ENCODE assay signal across 8 cellular contexts in the genomic region with DNA sequence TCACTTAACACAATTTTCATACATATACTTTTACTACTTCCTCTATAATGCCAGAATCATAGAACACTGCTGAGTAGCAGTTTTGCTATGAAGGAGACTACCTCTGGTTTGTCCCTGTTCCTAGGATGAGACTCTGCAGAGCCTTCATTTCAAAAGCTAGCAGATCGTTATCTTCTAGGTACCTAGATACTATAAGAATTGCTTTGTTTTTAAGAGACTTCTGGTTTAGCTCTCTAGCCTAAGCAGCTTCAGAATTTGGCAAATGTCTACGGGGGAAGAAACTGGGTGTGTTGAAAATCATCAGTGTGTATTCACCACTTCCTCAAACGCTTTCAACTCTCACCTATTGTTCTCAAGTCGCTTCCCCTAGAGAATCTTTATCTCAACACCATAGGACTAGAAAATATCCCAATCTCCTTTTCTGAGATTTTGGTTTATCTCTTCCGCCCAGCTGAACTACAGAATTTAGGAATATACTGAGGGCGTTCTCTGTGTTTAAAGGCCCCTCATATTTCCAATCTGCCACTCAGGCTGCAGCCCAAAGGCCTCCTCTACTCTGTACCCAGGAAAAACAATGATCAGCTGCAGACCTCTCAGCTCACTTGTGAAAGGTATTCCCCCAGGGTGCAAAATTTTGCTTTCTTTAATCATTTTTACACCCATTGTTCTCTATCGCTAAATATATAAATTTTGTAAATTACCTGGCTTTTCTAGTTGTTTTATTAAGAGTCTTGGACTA. TPM values are rescaled to one million over a fixed set of nuclear protein-coding genes. Genes with fewer than 3 reads are reported as not detected.
DNase-seq lines count a peak whose midpoint lies in the region; ATAC-seq and FAIRE-seq lines count a peak whose summit lies in the region.
"Had no signal": no experiment of that assay in that cellular context is flagged by ENCODE, and none has a peak within 500 bp of the region (broad histone marks: within the 10 kb centered on the region; RNA-seq: fewer than 3 reads in every experiment).

No MANE protein-coding gene starts in this region.

- H4K91ac ChIP-seq in neuronal stem cell (ENCODE audit: low read depth, low read length, poor library complexity), result no peak overlapping the region

- FAIRE-seq in GM19239 (lab: Jason Lieb, UNC), result peak; percentile 86

- H3K9me3 ChIP-seq in neuronal stem cell (replicated peaks in 1 of 2; ENCODE audit: control insufficient read depth in 2 of 2, insufficient read depth in 1 of 2, low read depth in 1 of 2, low read length in 2 of 2), result peaks cover 14 to 49% of the 10 kb centered on the region in 2 donors
- H3K9me3 ChIP-seq: SJSA1 had no signal

- H3K4ac ChIP-seq in neuronal stem cell (ENCODE audit: low read length), result no peak overlapping the region

- no peaks in the 10 kb centered on the region for H3K27me3 ChIP-seq in neuronal stem cell (ENCODE audit: control insufficient read depth in 3 of 3, insufficient read depth in 3 of 3, low read depth in 1 of 3, low read length in 3 of 3)
- H3K27me3 ChIP-seq: SJSA1 had no signal

- peaks cover 0 to 9% of the 10 kb centered on the region in 2 donors for H3K4me1 ChIP-seq in neuronal stem cell (ENCODE audit: control insufficient read depth in 2 of 2, insufficient read depth in 1 of 2, low read depth in 1 of 2, low read length in 2 of 2)
- H3K4me1 ChIP-seq: SJSA1 had no signal

- no peak overlapping the region for H2AFZ ChIP-seq in neuronal stem cell (ENCODE audit: low read length)

- WGBS in neuronal stem cell (ENCODE audit: extremely low coverage in 2 of 2, insufficient read length in 2 of 2, insufficient replicate concordance in 1 of 2), 2 donors, result no CpG with 5 or more reads among the region's 7 CpGs

- no peak overlapping the region for H3K4me3 ChIP-seq in neuronal stem cell (ENCODE audit: low read length in 2 of 2)
- H3K4me3 ChIP-seq: SJSA1 had no signal

- H2BK12ac ChIP-seq in neuronal stem cell (ENCODE audit: low read length), result no peak overlapping the region

- no peak overlapping the region for H2AK5ac ChIP-seq in neuronal stem cell (ENCODE audit: low read depth, low read length)

- no peak overlapping the region for H4K8ac ChIP-seq in neuronal stem cell (ENCODE audit: low read depth, low read length)

- no peak overlapping the region for H3K9ac ChIP-seq in neuronal stem cell (ENCODE audit: low read depth, low read length, poor library complexity)

- no peak overlapping the region for H2BK15ac ChIP-seq in neuronal stem cell (ENCODE audit: low read length)

- H3K23ac ChIP-seq in neuronal stem cell (ENCODE audit: low read depth, low read length, poor library complexity), result no peak overlapping the region

- peak overlapping the region; percentile 23 for H3K27ac ChIP-seq in neuronal stem cell (replicated peaks; ENCODE audit: low read length)
- H3K27ac ChIP-seq: SJSA1 had no signal

- no peak overlapping the region for H2BK5ac ChIP-seq in neuronal stem cell (ENCODE audit: low read length)

- no peak overlapping the region for H3K4me2 ChIP-seq in neuronal stem cell (ENCODE audit: insufficient read depth, low read length, poor library complexity, severe bottlenecking)

- DNase-seq in GM19239 (ENCODE audit: insufficient read length, low spot score) (peak; percentile 3), SKM-1 treated with dmso at 0.1 percent for 144 hours (lab: John Stamatoyannopoulos, UW; ENCODE audit: unreplicated experiment) (peak; percentile 92), neuronal stem cell (ENCODE audit: low spot score) (no peak), NCI-H2081 (lab: John Stamatoyannopoulos, UW) (no peak), middle frontal gyrus (ENCODE audit: extremely low spot score, low spot score) (no peak), NCI-H1092 (lab: John Stamatoyannopoulos, UW) (no peak)

- peaks cover 9% of the 10 kb centered on the region for H3K79me1 ChIP-seq in neuronal stem cell (ENCODE audit: low read depth, low read length)

- H3K18ac ChIP-seq in neuronal stem cell (ENCODE audit: low read length), result no peak overlapping the region

- H3K14ac ChIP-seq in neuronal stem cell (ENCODE audit: low read length), result no peak overlapping the region

- H3K36me3 ChIP-seq in neuronal stem cell (replicated peaks in 1 of 2; ENCODE audit: control insufficient read depth in 2 of 2, insufficient read depth in 2 of 2, low read length in 2 of 2), result peaks cover 9 to 15% of the 10 kb centered on the region in 2 donors

- peak; percentile 88 for ATAC-seq in HG02943 (IDR thresholded peaks at IDR 0.05; ENCODE audit: low read depth, unreplicated experiment)

- no peak overlapping the region for H2BK120ac ChIP-seq in neuronal stem cell (ENCODE audit: low read depth, low read length)

RNA-seq across cellular contexts. Expression of a gene that starts 28.7 kb away (rescaled TPM):
- polyA plus RNA-seq in neuronal stem cell (2013, experiment 1 of 2), result 72.0 TPM
- polyA plus RNA-seq in neuronal stem cell (2013, experiment 2 of 2), result 69.8 TPM

Comparison
In these comparisons a context has a peak if more than half of its experiments do, and no peak if none do; other contexts are left out.
1. DNase-seq: peak in GM19239 (single experiment) and SKM-1 treated with dmso at 0.1 percent for 144 hours (single experiment); none in neuronal stem cell (single experiment), NCI-H2081 (0 of 2), middle frontal gyrus (single experiment) and NCI-H1092 (single experiment).